ENCODE assay signal across 8 cellular contexts in genomic region chr14:59918824-59919581, GRCh38. TPM values are rescaled to one million over a fixed set of nuclear protein-coding genes. Genes with fewer than 3 reads are reported as not detected.
DNase-seq lines count a peak whose midpoint lies in the region; ATAC-seq, FAIRE-seq and TF ChIP-seq lines count a peak whose summit lies in the region.

No MANE protein-coding gene starts in this region.

- H3K27ac Mint-ChIP-seq in endodermal cell: peak overlapping the region; percentile 96

- H3K4me1 ChIP-seq in BE2C (no peaks in the 10 kb centered on the region), endodermal cell (ENCODE audit: control insufficient read depth, insufficient read depth, low read length) (peaks cover 6% of the 10 kb centered on the region), mesodermal cell (ENCODE audit: control insufficient read depth, insufficient read depth, low read length, poor library complexity, severe bottlenecking) (no peaks in the 10 kb centered on the region), upper lobe of left lung (peaks cover 5 to 18% (median 14%) of the 10 kb centered on the region in 4 donors)

- H3K36me3 Mint-ChIP-seq in endodermal cell (ENCODE audit: low read depth): peaks cover 15% of the 10 kb centered on the region

- peak overlapping the region; percentile 67 for H3K4me2 ChIP-seq in SU-DHL-6 (ENCODE audit: low read depth, low read length, poor library complexity, severe bottlenecking)

- H4K20me1 ChIP-seq in SU-DHL-6 (ENCODE audit: low read depth, low read length): no peaks in the 10 kb centered on the region

- peak; percentile 47 for TF ChIP-seq CTCF in BE2C (IDR thresholded peaks at IDR 0.05; ENCODE audit: low read depth, low read length)
- TF ChIP-seq CTCF in SU-DHL-6 (IDR thresholded peaks at IDR 0.05; ENCODE audit: insufficient read depth, low read length, poor library complexity, severe bottlenecking): peak; percentile 40
- peak; percentile 75 for TF ChIP-seq CTCF in endodermal cell (conservative IDR thresholded peaks at IDR 0.05)
- peak in 4 of 6 experiments; percentile 22 to 45 (median 34) for TF ChIP-seq CTCF in upper lobe of left lung (IDR thresholded peaks at IDR 0.05)

- H3K9me3 ChIP-seq in BE2C: no peaks in the 10 kb centered on the region
- no peaks in the 10 kb centered on the region for H3K9me3 ChIP-seq in KOPT-K1 (ENCODE audit: insufficient read depth, low read length, poor library complexity, severe bottlenecking)
- H3K9me3 ChIP-seq in SU-DHL-6 (ENCODE audit: insufficient read depth, low read length): no peaks in the 10 kb centered on the region
- H3K9me3 ChIP-seq in endodermal cell (ENCODE audit: control insufficient read depth, low read length): no peaks in the 10 kb centered on the region
- H3K9me3 ChIP-seq in mesodermal cell (ENCODE audit: control insufficient read depth, low read length): no peaks in the 10 kb centered on the region
- no peaks in the 10 kb centered on the region for H3K9me3 ChIP-seq in upper lobe of left lung

- H3K4me1 Mint-ChIP-seq in endodermal cell: peaks cover 8% of the 10 kb centered on the region

- TF ChIP-seq EP300 in upper lobe of left lung (IDR thresholded peaks at IDR 0.05): no peak

- no peaks in the 10 kb centered on the region for H3K27me3 Mint-ChIP-seq in endodermal cell (ENCODE audit: insufficient read depth)

- H3K9me2 ChIP-seq in SU-DHL-6 (replicated peaks; ENCODE audit: insufficient read depth, low read length): no peaks in the 10 kb centered on the region

- ATAC-seq in upper lobe of left lung (ENCODE audit: low FRiP score in 2 of 2): peak in 1 of 2 donors; percentile 74

- H3K79me2 ChIP-seq in SU-DHL-6 (ENCODE audit: insufficient read depth, low read length): no peaks in the 10 kb centered on the region

- TF ChIP-seq POLR2A in upper lobe of left lung (IDR thresholded peaks at IDR 0.05): no peak

- H3K4me3 ChIP-seq in BE2C (ENCODE audit: low read depth, low read length) (peak overlapping the region; percentile 70), SU-DHL-6 (ENCODE audit: insufficient read depth, low read length, poor library complexity, severe bottlenecking) (peak overlapping the region; percentile 41), endodermal cell (ENCODE audit: low read length) (peak overlapping the region; percentile 97), mesodermal cell (ENCODE audit: extremely low read depth, insufficient read depth, low read length, poor library complexity, severe bottlenecking) (peak overlapping the region; percentile 63), upper lobe of left lung (peak overlapping the region in 3 of 4 donors; percentile 36 to 48 (median 46))

- H3K27ac ChIP-seq in KOPT-K1 (ENCODE audit: low read depth, low read length, poor library complexity, severe bottlenecking) (peak overlapping the region; percentile 20), SU-DHL-6 (ENCODE audit: low read depth, low read length) (no peak overlapping the region), endodermal cell (ENCODE audit: low read depth, low read length) (peak overlapping the region; percentile 87), mesodermal cell (ENCODE audit: low read depth, low read length, severe bottlenecking) (peak overlapping the region; percentile 88), upper lobe of left lung (no peak overlapping the region)

- H3K4me3 Mint-ChIP-seq in endodermal cell: peak overlapping the region; percentile 69

- FAIRE-seq in GM18507 (lab: Jason Lieb, UNC): peak; percentile 52

- peak overlapping the region; percentile 18; the same call in 1 of the 2 replicates for H3K9ac ChIP-seq in SU-DHL-6 (ENCODE audit: low read length)
- peak overlapping the region; percentile 76 for H3K9ac ChIP-seq in endodermal cell (ENCODE audit: extremely low read depth, low read length, poor library complexity, severe bottlenecking)

- DNase-seq in BE2C: peak; percentile 12
- DNase-seq in GM18507 (ENCODE audit: extremely low spot score, insufficient read length, low read depth): no peak
- no peak for DNase-seq in endodermal cell
- peak in 1 of 2 donors; percentile 22 for DNase-seq in upper lobe of left lung
- no peak for DNase-seq in NCI-H187 (lab: John Stamatoyannopoulos, UW)

- H2AFZ ChIP-seq in SU-DHL-6 (ENCODE audit: low read depth, low read length, severe bottlenecking): peak overlapping the region; percentile 90

- H3K27me3 ChIP-seq in BE2C: peaks cover 9% of the 10 kb centered on the region; the same call in 1 of the 2 replicates
- H3K27me3 ChIP-seq in SU-DHL-6 (ENCODE audit: low read length): no peaks in the 10 kb centered on the region
- no peaks in the 10 kb centered on the region for H3K27me3 ChIP-seq in endodermal cell (ENCODE audit: control insufficient read depth, insufficient read depth, low read length, poor library complexity, severe bottlenecking)
- H3K27me3 ChIP-seq in upper lobe of left lung: peaks cover 0 to 11% (median 7%) of the 10 kb centered on the region in 4 donors

- no peaks in the 10 kb centered on the region for H3F3A ChIP-seq in SU-DHL-6 (ENCODE audit: insufficient read depth)

- no peaks in the 10 kb centered on the region for H3K9me3 Mint-ChIP-seq in endodermal cell

- no peaks in the 10 kb centered on the region for H3K36me3 ChIP-seq in BE2C
- H3K36me3 ChIP-seq in KOPT-K1 (ENCODE audit: insufficient read depth, low read length): no peaks in the 10 kb centered on the region
- no peaks in the 10 kb centered on the region for H3K36me3 ChIP-seq in SU-DHL-6 (ENCODE audit: low read length)
- peaks cover 12% of the 10 kb centered on the region for H3K36me3 ChIP-seq in endodermal cell (ENCODE audit: control insufficient read depth, insufficient read depth, low read length)
- no peaks in the 10 kb centered on the region for H3K36me3 ChIP-seq in mesodermal cell (ENCODE audit: control insufficient read depth, insufficient read depth, low read length)
- H3K36me3 ChIP-seq in upper lobe of left lung: no peaks in the 10 kb centered on the region

- WGBS in endodermal cell (ENCODE audit: insufficient coverage in 1 of 2, insufficient read length in 1 of 2), 2 experiments: 0 to 2% methylated on average over 3 to 19 of the region's 19 CpGs
- WGBS in mesodermal cell (ENCODE audit: insufficient coverage in 2 of 2), 2 experiments: 0 to 1% methylated on average over 12 to 16 of the region's 19 CpGs
- WGBS in upper lobe of left lung, 2 donors: 1 to 4% methylated on average over 19 of the region's 19 CpGs

RNA-seq across cellular contexts. Expression of gene LRRC9, which starts 0.9 kb away (rescaled TPM):
- polyA plus RNA-seq in BE2C (2012; ENCODE audit: insufficient read depth, insufficient read length, low read depth): not detected
- 1 to 10 TPM; 3.0 to 3.5 TPM for total RNA-seq in endodermal cell
- polyA plus RNA-seq in endodermal cell (2013, experiment 1 of 2): 3.9 TPM
- polyA plus RNA-seq in endodermal cell (2013, experiment 2 of 2): 4.5 TPM
- 0.44 TPM for polyA plus RNA-seq in mesodermal cell (2013, experiment 1 of 2)
- 1.7 TPM for polyA plus RNA-seq in mesodermal cell (2013, experiment 2 of 2)
- under 1 TPM in 1 of 6 donors, not detected in 5; 0.30 TPM for total RNA-seq in upper lobe of left lung

RNA-seq across cellular contexts. Expression of gene RTN1, which starts 48.4 kb away (rescaled TPM):
- 0.99 TPM for polyA plus RNA-seq in BE2C (2012; ENCODE audit: insufficient read depth, insufficient read length, low read depth)
- total RNA-seq in endodermal cell (1 to 10 TPM; 5.5 to 5.9 TPM), upper lobe of left lung (10 to 100 TPM in 3 of 6 donors, 1 to 10 TPM in 3; 6.3 to 15.6 (median 10.7) TPM)
- 35.0 TPM for polyA plus RNA-seq in endodermal cell (2013, experiment 1 of 2)
- 25.6 TPM for polyA plus RNA-seq in endodermal cell (2013, experiment 2 of 2)
- 5.9 TPM for polyA plus RNA-seq in mesodermal cell (2013, experiment 1 of 2)
- 3.9 TPM for polyA plus RNA-seq in mesodermal cell (2013, experiment 2 of 2)

Comparison
In these comparisons a context has a peak if more than half of its experiments do, and no peak if none do; other contexts are left out.
1. H3K4me3 ChIP-seq: peak in every context shown above with its lines; median percentile 97 in endodermal cell; 70 in BE2C; 63 in mesodermal cell; 46 in upper lobe of left lung; 41 in SU-DHL-6.
2. H3K27ac ChIP-seq: peak in KOPT-K1 (single experiment), endodermal cell (single experiment) and mesodermal cell (single experiment); none in SU-DHL-6 (single experiment) and upper lobe of left lung (0 of 4).
3. Peak in every context shown above with its lines, with median percentiles within 50 percentile points of each other: CTCF ChIP-seq.